ENCODE assay signal across 19 cellular contexts in the genomic region with DNA sequence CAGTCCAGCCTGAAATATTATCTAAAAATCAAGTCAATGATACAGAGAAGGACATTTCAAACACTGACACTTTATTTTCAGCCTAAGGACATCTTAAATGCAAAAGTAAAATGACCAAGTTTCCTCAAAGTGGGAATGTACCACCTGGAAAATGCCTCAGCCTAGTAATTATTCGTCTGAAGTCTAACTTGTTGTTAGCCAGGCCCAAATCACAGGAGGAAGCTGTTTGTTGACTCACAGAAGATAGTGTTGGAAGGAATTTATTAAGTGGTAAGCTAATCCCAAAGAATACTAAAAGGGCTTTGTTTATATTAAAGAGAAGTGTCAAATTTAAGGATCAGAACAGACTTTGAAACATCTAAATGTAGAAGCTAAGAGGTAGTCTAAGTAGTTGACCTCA. TPM values are rescaled to one million over a fixed set of nuclear protein-coding genes. Genes with fewer than 3 reads are reported as not detected.
DNase-seq lines count a peak whose midpoint lies in the region; ATAC-seq, FAIRE-seq and TF ChIP-seq lines count a peak whose summit lies in the region.
"Had no signal": no experiment of that assay in that cellular context is flagged by ENCODE, and none has a peak within 500 bp of the region (broad histone marks: within the 10 kb centered on the region; RNA-seq: fewer than 3 reads in every experiment).

No MANE protein-coding gene starts in this region.

- H3K9me3 ChIP-seq in mammary epithelial cell (replicated peaks; ENCODE audit: insufficient read depth, low read length), result no peaks in the 10 kb centered on the region
- H3K9me3 ChIP-seq in kidney (ENCODE audit: control insufficient read depth in 1 of 2, low read length in 2 of 2), result no peaks in the 10 kb centered on the region
- H3K9me3 ChIP-seq in thyroid gland, result no peaks in the 10 kb centered on the region

- peaks cover 15% of the 10 kb centered on the region for H3K4me1 Mint-ChIP-seq in MCF 10A (ENCODE audit: insufficient read depth, unreplicated experiment)
- H3K4me1 Mint-ChIP-seq: activated T-helper 17 cell treated with anti-CD3 and anti-CD28 coated beads, Interleukin-2, amount 50 U/mL, for 72 hours had no signal

- no peaks in the 10 kb centered on the region for H3K79me2 ChIP-seq in mammary epithelial cell (ENCODE audit: insufficient read depth, low read length)

- dilution Hi-C loops in mammary epithelial cell (cut with HindIII; ENCODE audit: low sequenced_read_pairs), result no loop called here

- TF ChIP-seq POLR2A in thyroid gland (IDR thresholded peaks at IDR 0.05), result no peak

- no peak overlapping the region for H3K4me3 ChIP-seq in mammary epithelial cell (replicated peaks in 1 of 3; ENCODE audit: insufficient read depth in 1 of 3, low read depth in 2 of 3, low read length in 3 of 3)
- peak overlapping the region; percentile 56 for H3K4me3 ChIP-seq in astrocyte of the cerebellum (ENCODE audit: low read depth, low read length)
- H3K4me3 ChIP-seq in kidney (ENCODE audit: low read length in 2 of 2), result peak overlapping the region; percentile 32 to 67
- no peak overlapping the region for H3K4me3 ChIP-seq in thyroid gland (replicated peaks in 1 of 3)
- H3K4me3 ChIP-seq: SK-N-MC had no signal

- no peaks in the 10 kb centered on the region for H3K36me3 Mint-ChIP-seq in MCF 10A (ENCODE audit: insufficient read depth, unreplicated experiment)

- no peaks in the 10 kb centered on the region for H3K27me3 Mint-ChIP-seq in MCF 10A (ENCODE audit: insufficient read depth, unreplicated experiment)
- H3K27me3 Mint-ChIP-seq: activated T-helper 17 cell treated with anti-CD3 and anti-CD28 coated beads, Interleukin-2, amount 50 U/mL, for 72 hours had no signal

- in situ Hi-C loops in mammary epithelial cell (cut with MboI; ENCODE audit: low sequenced_read_pairs in 2 of 2), result no loop called here
- in situ Hi-C loops in astrocyte of the cerebellum (cut with HindIII; ENCODE audit: low sequenced_read_pairs), result no loop called here

- no peak for DNase-seq in MCF 10A (ENCODE audit: unreplicated experiment)
- DNase-seq in mammary epithelial cell, result no peak
- DNase-seq in astrocyte of the cerebellum (ENCODE audit: low read depth), result no peak
- no peak for DNase-seq in kidney
- no peak for DNase-seq in thyroid gland
- DNase-seq: cerebellar nuclear complex; foreskin keratinocyte; NCI-H1105; NCI-H526 treated with DMSO at 0.1 percent for 48 hours; occipital lobe; PC-3; stimulated activated CD8-positive, alpha-beta memory T cell treated with anti-CD3 and anti-CD28 coated beads, Interleukin-4, amount 100 ng/mL, for 48 hours; T1000 had no signal

- CTCF ChIA-PET in MCF 10A (lab: Yijun Ruan, JAX), result interaction anchor here (0.6 to 2.3 kb wide), 4 partner anchors 53 to 372 kb away, joined by 3 to 9 read pairs (median 5); no protein-coding TSS in a partner anchor
- CTCF ChIA-PET in mammary epithelial cell (lab: Charles Lee; ENCODE audit: low non-redundant PET), result no interaction called here

- no peaks in the 10 kb centered on the region for H4K20me1 ChIP-seq in mammary epithelial cell (ENCODE audit: insufficient read depth, low read length)

- WGBS in mammary epithelial cell (ENCODE audit: low coverage, missing lambda C conversion rate), result 18% methylated on average over 1 of the region's 1 CpG
- 71 to 76% methylated on average over 1 of the region's 1 CpG for WGBS in thyroid gland, 2 donors

- H3K4me2 ChIP-seq in mammary epithelial cell (ENCODE audit: insufficient read depth, low read depth, low read length), result no peak overlapping the region

- no peak for ATAC-seq in GM21619 (IDR thresholded peaks at IDR 0.05; ENCODE audit: unreplicated experiment)
- ATAC-seq in GM19324 (IDR thresholded peaks at IDR 0.05; ENCODE audit: low FRiP score, unreplicated experiment), result no peak
- no peak for ATAC-seq in GM18520 (IDR thresholded peaks at IDR 0.05; ENCODE audit: unreplicated experiment)
- ATAC-seq: foreskin keratinocyte, PC-3 had no signal

- no peak overlapping the region for H3K27ac ChIP-seq in mammary epithelial cell (ENCODE audit: insufficient read depth, low read depth, low read length)
- no peak overlapping the region for H3K27ac ChIP-seq in kidney (ENCODE audit: low read depth in 2 of 2, low read length in 2 of 2)
- H3K27ac ChIP-seq in thyroid gland, result peak overlapping the region in 2 of 3 donors; percentile 19 to 37
- H3K27ac ChIP-seq: foreskin keratinocyte, SK-N-MC had no signal

- FAIRE-seq in kidney (lab: Jason Lieb, UNC), result no peak
- FAIRE-seq: A204.1 had no signal

- H3K4me3 Mint-ChIP-seq in MCF 10A (ENCODE audit: unreplicated experiment), result peak overlapping the region; percentile 75
- H3K4me3 Mint-ChIP-seq: activated T-helper 17 cell treated with anti-CD3 and anti-CD28 coated beads, Interleukin-2, amount 50 U/mL, for 72 hours had no signal

- H3K36me3 ChIP-seq in mammary epithelial cell (ENCODE audit: insufficient read depth, low read length), result no peaks in the 10 kb centered on the region
- H3K36me3 ChIP-seq in kidney (ENCODE audit: control insufficient read depth in 1 of 2, insufficient read depth in 2 of 2, low read length in 2 of 2), result no peaks in the 10 kb centered on the region
- no peaks in the 10 kb centered on the region for H3K36me3 ChIP-seq in thyroid gland

- H2AFZ ChIP-seq in mammary epithelial cell (ENCODE audit: low read depth, low read length), result no peak overlapping the region

- intact Hi-C loops in MCF 10A (cut with micrococcal nuclease), result loop anchor here (1.0 to 5.0 kb wide), 3 partner anchors 8 to 317 kb away; no protein-coding TSS in a partner anchor
- intact Hi-C loops in mammary epithelial cell (cut with micrococcal nuclease), result no loop called here
- intact Hi-C loops in kidney (cut with DNase I), result no loop called here
- intact Hi-C loops in thyroid gland (cut with DNase I), result no loop called here

- H3K9ac ChIP-seq in mammary epithelial cell (ENCODE audit: insufficient read depth, low read length) (no peak overlapping the region), kidney (ENCODE audit: low read length in 2 of 2) (no peak overlapping the region)

- H3K9me3 Mint-ChIP-seq in MCF 10A (ENCODE audit: unreplicated experiment), result no peaks in the 10 kb centered on the region
- H3K9me3 Mint-ChIP-seq: activated T-helper 17 cell treated with anti-CD3 and anti-CD28 coated beads, Interleukin-2, amount 50 U/mL, for 72 hours had no signal

- POLR2A ChIA-PET in MCF 10A (lab: Yijun Ruan, JAX), result interaction anchor here (0.7 to 4.5 kb wide), 10 partner anchors 18 to 436 kb away, joined by 3 to 28 read pairs (median 4); a partner anchor contains a TSS

- H3K27ac Mint-ChIP-seq in MCF 10A (ENCODE audit: low read depth, unreplicated experiment), result no peak overlapping the region
- H3K27ac Mint-ChIP-seq: activated T-helper 17 cell treated with anti-CD3 and anti-CD28 coated beads, Interleukin-2, amount 50 U/mL, for 72 hours had no signal

- H3K4me1 ChIP-seq in mammary epithelial cell (ENCODE audit: insufficient read depth, low read length) (no peaks in the 10 kb centered on the region), kidney (ENCODE audit: control insufficient read depth in 1 of 2, insufficient read depth in 1 of 2, low read depth in 1 of 2, low read length in 2 of 2) (peaks cover 5 to 9% of the 10 kb centered on the region in 2 donors), thyroid gland (peaks cover 19 to 39% of the 10 kb centered on the region in 2 donors)

- TF ChIP-seq CTCF in MCF 10A (IDR thresholded peaks at IDR 0.05; ENCODE audit: unreplicated experiment) (no peak), mammary epithelial cell (conservative IDR thresholded peaks at IDR 0.05 in 1 of 2, IDR thresholded peaks at IDR 0.05 in 1 of 2; ENCODE audit: extremely low read depth in 1 of 2, insufficient read depth in 1 of 2, low read depth in 1 of 2, low read length in 2 of 2) (no peak), astrocyte of the cerebellum (IDR thresholded peaks at IDR 0.05; ENCODE audit: low read depth, low read length, missing control alignments) (no peak), kidney (IDR thresholded peaks at IDR 0.05; ENCODE audit: borderline replicate concordance, extremely low read depth, insufficient read depth) (no peak), thyroid gland (IDR thresholded peaks at IDR 0.05) (no peak)

- peaks cover 2% of the 10 kb centered on the region for H3K27me3 ChIP-seq in mammary epithelial cell (ENCODE audit: insufficient read depth, low read length)
- no peaks in the 10 kb centered on the region for H3K27me3 ChIP-seq in thyroid gland
- H3K27me3 ChIP-seq: foreskin keratinocyte had no signal

- BruUV-seq in MCF 10A (replicated peaks; lab: Mats Ljungman, UMichigan) (no TSS peak), mammary epithelial cell (replicated peaks; lab: Mats Ljungman, UMichigan) (no TSS peak)

RNA-seq across cellular contexts. Expression of a gene that starts 2.5 kb away (rescaled TPM):
- total RNA-seq in MCF 10A (2022), result 0.42 and 1.4 TPM in 2 replicates
- under 1 TPM in 1 of 2 donors, not detected in 1; 0.50 TPM for total RNA-seq in mammary epithelial cell
- polyA plus RNA-seq in mammary epithelial cell, result not detected
- polyA minus RNA-seq in mammary epithelial cell, result not detected
- total RNA-seq in kidney, result 15.4 TPM
- polyA plus RNA-seq in kidney (ENCODE audit: insufficient read depth, low read depth, low replicate concordance), result 4.6 TPM
- 10 to 100 TPM in 1 of 4 donors, 1 to 10 TPM in 3; 7.8 to 13.7 (median 8.6) TPM for total RNA-seq in thyroid gland
- total RNA-seq: foreskin keratinocyte, PC-3 had no signal
- polyA plus RNA-seq: foreskin keratinocyte had no signal

Comparison
In these comparisons a context has a peak if more than half of its experiments do, and no peak if none do; other contexts are left out.
1. H3K27ac ChIP-seq: peak in thyroid gland (2 of 3); none in mammary epithelial cell (single experiment) and kidney (0 of 2).
2. H3K4me3 ChIP-seq: peak in astrocyte of the cerebellum (single experiment) and kidney (2 of 2); none in mammary epithelial cell (0 of 3) and thyroid gland (0 of 3).